17 cellular contexts compared by ENCODE assay signal in genomic region chr3:181705081-181705480, GRCh38. TPM values are rescaled to one million over a fixed set of nuclear protein-coding genes. Genes with fewer than 3 reads are reported as not detected.
"Had no signal": no experiment of that assay in that cellular context is flagged by ENCODE, and none has a peak within 500 bp of the region (broad histone marks: within the 10 kb centered on the region; RNA-seq: fewer than 3 reads in every experiment).

No MANE protein-coding gene starts in this region.

- H3K36me3 ChIP-seq: ascending aorta, colonic mucosa, right atrium auricular region, transverse colon, vagina had no signal

- DNase-seq: activated CD4-positive, alpha-beta T cell treated with anti-CD3 and anti-CD28 coated beads, Interleukin-2, amount 50 U/mL, for 4 hours; activated naive CD4-positive, alpha-beta T cell treated with anti-CD3 and anti-CD28 coated beads for 36 hours; activated naive CD8-positive, alpha-beta T cell treated with anti-CD3 and anti-CD28 coated beads, Interleukin-2, amount 50 U/mL, for 24 hours; activated T-cell treated with anti-CD3 and anti-CD28 coated beads for 4 hours; colonic mucosa; effector memory CD4-positive, alpha-beta T cell; foreskin keratinocyte; left colon; stimulated activated CD4-positive, alpha-beta T cell treated with anti-CD3 and anti-CD28 coated beads, Interleukin-4, amount 100 ng/mL, for 24 hours; stimulated activated naive CD4-positive, alpha-beta T cell; transverse colon had no signal

- H3K4me1 ChIP-seq: ascending aorta had no signal

- H3K4me3 ChIP-seq: ascending aorta, colonic mucosa, right atrium auricular region, skin epidermis, transverse colon, vagina had no signal

- H3K27ac ChIP-seq: ascending aorta, colonic mucosa, foreskin keratinocyte, right atrium auricular region, skin epidermis, transverse colon, vagina had no signal

- H3K27ac Mint-ChIP-seq: activated naive CD4-positive, alpha-beta T cell treated with anti-CD3 and anti-CD28 coated beads for 36 hours; activated naive CD8-positive, alpha-beta T cell treated with anti-CD3 and anti-CD28 coated beads, Interleukin-2, amount 50 U/mL, for 24 hours; activated T-helper 2 cell treated with anti-CD3 and anti-CD28 coated beads, Interferon-gamma antibody, Interleukin-2, Interleukin-4, amounts not matched to agents 10 μg/mL and 5 μg/mL and 100 μg/mL, durations not matched to agents 14 hours and 24 hours and 36 hours had no signal

- ATAC-seq: activated naive CD8-positive, alpha-beta T cell treated with anti-CD3 and anti-CD28 coated beads, Interleukin-2, amount 50 U/mL, for 24 hours; foreskin keratinocyte; left colon had no signal

- H3K9me3 Mint-ChIP-seq: activated naive CD4-positive, alpha-beta T cell treated with anti-CD3 and anti-CD28 coated beads for 36 hours; activated T-helper 2 cell treated with anti-CD3 and anti-CD28 coated beads, Interferon-gamma antibody, Interleukin-2, Interleukin-4, amounts not matched to agents 10 μg/mL and 5 μg/mL and 100 μg/mL, durations not matched to agents 14 hours and 24 hours and 36 hours had no signal

- H3K4me3 Mint-ChIP-seq: activated naive CD4-positive, alpha-beta T cell treated with anti-CD3 and anti-CD28 coated beads for 36 hours; activated naive CD8-positive, alpha-beta T cell treated with anti-CD3 and anti-CD28 coated beads, Interleukin-2, amount 50 U/mL, for 24 hours had no signal

- H3K9me3 ChIP-seq: ascending aorta, colonic mucosa, right atrium auricular region, transverse colon, vagina had no signal

RNA-seq across cellular contexts. Expression of gene SOX2, which starts 6.6 kb away (rescaled TPM):
- total RNA-seq: activated naive CD4-positive, alpha-beta T cell treated with anti-CD3 and anti-CD28 coated beads for 36 hours; activated T-helper 2 cell treated with anti-CD3 and anti-CD28 coated beads, Interferon-gamma antibody, Interleukin-2, Interleukin-4, amounts not matched to agents 10 μg/mL and 5 μg/mL and 100 μg/mL, durations not matched to agents 14 hours and 24 hours and 36 hours; cardiac septum had no signal
